In genomic region chr5:130715541-130715940, GRCh38 we compare ENCODE assay signal across 15 cellular contexts.
"Had no signal": no experiment of that assay in that cellular context is flagged by ENCODE, and none has a peak within 500 bp of the region (broad histone marks: within the 10 kb centered on the region; RNA-seq: fewer than 3 reads in every experiment).

No MANE protein-coding gene starts in this region.

- H3K27ac ChIP-seq: coronary artery, psoas muscle, transverse colon had no signal

- H3K9me3 ChIP-seq: psoas muscle, transverse colon had no signal

- DNase-seq: activated CD4-positive, alpha-beta T cell treated with anti-CD3 and anti-CD28 coated beads, Interleukin-2, amount 50 U/mL, for 1 hour; activated CD4-positive, CD25-positive, alpha-beta regulatory T cell; effector memory CD4-positive, alpha-beta T cell; immature natural killer cell; occipital lobe; psoas muscle; stimulated activated CD4-positive, alpha-beta T cell treated with anti-CD3 and anti-CD28 coated beads, Interleukin-12 subunit alpha, Interleukin-12 subunit beta, amount 100 ng/mL, for 4 hours; stimulated activated naive CD4-positive, alpha-beta T cell; substantia nigra; T-helper 17 cell; transverse colon had no signal

- H3K4me1 ChIP-seq: psoas muscle, transverse colon had no signal

- ATAC-seq: left lobe of liver, psoas muscle, sciatic nerve, SK-N-SH treated with all-trans-retinoic acid at 6 μM for 48 hours, T-helper 17 cell had no signal

- H3K27me3 ChIP-seq: transverse colon had no signal

- H3K4me3 ChIP-seq: coronary artery, psoas muscle, transverse colon had no signal

- H3K36me3 ChIP-seq: transverse colon had no signal
